23 cellular contexts compared by ENCODE assay signal in genomic region chr9:121596515-121596914, GRCh38. TPM values are rescaled to one million over a fixed set of nuclear protein-coding genes. Genes with fewer than 3 reads are reported as not detected.
DNase-seq lines count a peak whose midpoint lies in the region; ATAC-seq, FAIRE-seq and TF ChIP-seq lines count a peak whose summit lies in the region.
"Had no signal": no experiment of that assay in that cellular context is flagged by ENCODE, and none has a peak within 500 bp of the region (broad histone marks: within the 10 kb centered on the region; RNA-seq: fewer than 3 reads in every experiment).

No MANE protein-coding gene starts in this region.

- no peak for TF ChIP-seq EP300 in A549 (IDR thresholded peaks at IDR 0.05)

- ATAC-seq in A549, result no peak
- ATAC-seq in HG03457 (IDR thresholded peaks at IDR 0.05; ENCODE audit: unreplicated experiment), result no peak
- ATAC-seq: Right ventricle myocardium inferior had no signal

- H3K27ac ChIP-seq in A549 (no peak overlapping the region), caudate nucleus (ENCODE audit: low read depth, low read length) (no peak overlapping the region)
- H3K27ac ChIP-seq: BLaER1, SJSA1 had no signal

- H3K36me3 Mint-ChIP-seq in HFFc6 (ENCODE audit: low read depth), result no peaks in the 10 kb centered on the region
- peaks cover 4% of the 10 kb centered on the region for H3K36me3 Mint-ChIP-seq in activated naive CD4-positive, alpha-beta T cell treated with anti-CD3 and anti-CD28 coated beads, Interleukin-2, amount 10 ng/mL, durations not matched to agents 7 days and 5 days

- H3K4me3 ChIP-seq in A549, result no peak overlapping the region
- H3K4me3 ChIP-seq: BLaER1, HAP-1, SJSA1 had no signal

- TF ChIP-seq POLR2A in A549 (IDR thresholded peaks at IDR 0.05; ENCODE audit: low read length) (no peak), erythroblast (IDR thresholded peaks at IDR 0.05; ENCODE audit: low read length) (no peak)

- WGBS in A549 (ENCODE audit: missing lambda C conversion rate), result 52% methylated on average over 1 of the region's 1 CpG

- TF ChIP-seq RAD21 in A549 (conservative IDR thresholded peaks at IDR 0.05 in 1 of 2, IDR thresholded peaks at IDR 0.05 in 1 of 2), result no peak

- TF ChIP-seq CTCF in A549 (IDR thresholded peaks at IDR 0.05) (no peak), HFFc6 (IDR thresholded peaks at IDR 0.05) (no peak)

- peaks cover 18% of the 10 kb centered on the region for H3K27me3 Mint-ChIP-seq in HFFc6 (ENCODE audit: insufficient read depth)
- H3K27me3 Mint-ChIP-seq in activated naive CD4-positive, alpha-beta T cell treated with anti-CD3 and anti-CD28 coated beads, Interleukin-2, amount 10 ng/mL, durations not matched to agents 7 days and 5 days, result peaks cover 70% of the 10 kb centered on the region

- no peak for FAIRE-seq in A549 (lab: Jason Lieb, UNC)
- FAIRE-seq: G401.6, RCC 7860 had no signal

- H3K4me1 ChIP-seq in A549, result peaks cover 5% of the 10 kb centered on the region; the same call in 1 of the 3 replicates

- no peaks in the 10 kb centered on the region for H3K9me3 Mint-ChIP-seq in HFFc6
- H3K9me3 Mint-ChIP-seq in activated naive CD4-positive, alpha-beta T cell treated with anti-CD3 and anti-CD28 coated beads, Interleukin-2, amount 10 ng/mL, durations not matched to agents 7 days and 5 days, result peaks cover 7% of the 10 kb centered on the region

- POLR2A ChIA-PET in A549 (lab: Yijun Ruan, JAX), result no interaction called here

- H3K4me1 Mint-ChIP-seq in HFFc6 (ENCODE audit: low read depth), result peaks cover 34% of the 10 kb centered on the region
- no peaks in the 10 kb centered on the region for H3K4me1 Mint-ChIP-seq in activated naive CD4-positive, alpha-beta T cell treated with anti-CD3 and anti-CD28 coated beads, Interleukin-2, amount 10 ng/mL, durations not matched to agents 7 days and 5 days

- H3K4me2 ChIP-seq in A549, result no peak overlapping the region
- H3K4me2 ChIP-seq: BLaER1 had no signal

- no peaks in the 10 kb centered on the region for H3K9me3 ChIP-seq in A549
- H3K9me3 ChIP-seq: HAP-1 had no signal

- no peak overlapping the region for H3K4me3 Mint-ChIP-seq in HFFc6
- H3K4me3 Mint-ChIP-seq in activated naive CD4-positive, alpha-beta T cell treated with anti-CD3 and anti-CD28 coated beads, Interleukin-2, amount 10 ng/mL, durations not matched to agents 7 days and 5 days, result no peak overlapping the region
- H3K4me3 Mint-ChIP-seq: CD4-positive, alpha-beta T cell had no signal

- DNase-seq in A549 (ENCODE audit: low read depth in 1 of 2, low spot score in 1 of 2) (no peak), EH (ENCODE audit: low read depth) (peak; percentile 76), HFFc6 (peak; percentile 29), fibroblast of peridontal ligament (ENCODE audit: extremely low read depth) (peak; percentile 39), erythroblast (lab: John Stamatoyannopoulos, UW) (no peak), caudate nucleus (lab: John Stamatoyannopoulos, UW) (no peak)
- no peak for DNase-seq in activated naive CD4-positive, alpha-beta T cell treated with anti-CD3 and anti-CD28 coated beads, Interleukin-2, amount 10 ng/mL, durations not matched to agents 7 days and 5 days
- DNase-seq: Caco-2; CD4-positive, alpha-beta T cell; DMS 273 treated with DMSO at 0.1 percent for 48 hours; DMS79 treated with DMSO at 0.1 percent for 48 hours; MV-4-11; NCI-H1105 treated with DMSO at 0.1 percent for 48 hours; NCI-H2029 treated with DMSO at 0.1 percent for 48 hours; NCI-H526; OCI-M1 had no signal

- CTCF ChIA-PET in A549 (lab: Yijun Ruan, JAX), result interaction anchor here (0.6 to 2.5 kb wide), 3 partner anchors 9 to 91 kb away, joined by 3 to 9 read pairs (median 4); no protein-coding TSS in a partner anchor
- CTCF ChIA-PET in activated naive CD4-positive, alpha-beta T cell treated with anti-CD3 and anti-CD28 coated beads, Interleukin-2, amount 10 ng/mL, durations not matched to agents 7 days and 5 days (lab: Charles Lee), result no interaction called here

- H3K27ac Mint-ChIP-seq in HFFc6, result no peak overlapping the region
- H3K27ac Mint-ChIP-seq in activated naive CD4-positive, alpha-beta T cell treated with anti-CD3 and anti-CD28 coated beads, Interleukin-2, amount 10 ng/mL, durations not matched to agents 7 days and 5 days, result no peak overlapping the region
- H3K27ac Mint-ChIP-seq: CD4-positive, alpha-beta T cell had no signal

TF ChIP-seq in A549, 52 proteins besides CTCF, POLR2A, EP300 and RAD21:
- peak; percentile 68 for TF ChIP-seq MAFK (IDR thresholded peaks at IDR 0.05; ENCODE audit: partially characterized antibody)
- TF ChIP-seq PHF8 (IDR thresholded peaks at IDR 0.05; ENCODE audit: borderline replicate concordance, low read depth), result no peak

RNA-seq across cellular contexts. Expression of gene DAB2IP, which starts 54.9 kb away (rescaled TPM):
- 9.4 and 9.7 TPM in 2 replicates for polyA plus RNA-seq in A549 (2011; rRNA removed)
- polyA plus RNA-seq in A549 (2012; cell fraction: cytosol; rRNA removed), result 7.7 and 11.9 TPM in 2 replicates
- 13.1 and 17.3 TPM in 2 replicates for polyA plus RNA-seq in A549 (2012; cell fraction: nucleus; rRNA removed)
- polyA plus RNA-seq in A549 (2017; fragmentation: RNase III; extraction: RNeasy Plus Mini Kit Qiagen cat#74134 plus additional on column Dnase treatment), result 12.8 to 13.9 TPM (median 13.2 TPM) in 3 replicates
- polyA minus RNA-seq in A549 (2011; rRNA and poly(A)+ RNA removed), result 22.4 and 25.6 TPM in 2 replicates
- 10 to 100 TPM; 23.0 to 28.2 (median 25.7) TPM for total RNA-seq in HFFc6 (2021; fragmentation: NEBNext Ultra II Directional; extraction: Animal tissue kit (Norgen Biotek cat#: 25700))

Comparison
In these comparisons a context has a peak if more than half of its experiments do, and no peak if none do; other contexts are left out.
1. DNase-seq: peak in EH (single experiment), HFFc6 (single experiment) and fibroblast of peridontal ligament (single experiment); none in A549 (0 of 2), erythroblast (0 of 2), caudate nucleus (0 of 61) and activated naive CD4-positive, alpha-beta T cell treated with anti-CD3 and anti-CD28 coated beads, Interleukin-2, amount 10 ng/mL, durations not matched to agents 7 days and 5 days (single experiment).